ENCODE assay signal across 9 cellular contexts in the genomic region with DNA sequence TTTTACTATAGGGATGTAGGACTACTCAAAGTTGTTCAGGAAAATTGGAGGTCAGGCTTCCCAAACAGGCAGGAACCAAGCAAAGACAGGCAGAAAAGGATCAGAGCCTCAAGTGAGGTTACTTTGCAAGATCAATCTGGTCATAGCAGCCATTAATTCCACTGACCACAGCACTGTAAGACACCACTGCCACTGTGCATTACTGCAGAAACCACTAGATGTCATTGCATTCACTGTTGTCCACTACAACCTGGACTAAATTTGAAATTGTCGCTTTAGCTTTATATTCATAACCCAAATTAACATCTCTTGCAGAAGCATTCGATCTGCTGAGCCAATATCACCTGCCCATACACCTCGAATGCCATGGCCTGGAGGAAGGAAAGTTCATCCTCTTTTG.
A peak's percentile ranks its signal among the peaks of the same experiment; 100 is the strongest.
DNase-seq lines count a peak whose midpoint lies in the region; ATAC-seq and TF ChIP-seq lines count a peak whose summit lies in the region.
"Had no signal": no experiment of that assay in that cellular context is flagged by ENCODE, and none has a peak within 500 bp of the region (broad histone marks: within the 10 kb centered on the region; RNA-seq: fewer than 3 reads in every experiment).

No MANE protein-coding gene starts in this region.

- H3K9me3 ChIP-seq in body of pancreas, result no peaks in the 10 kb centered on the region
- peaks cover 3% of the 10 kb centered on the region for H3K9me3 ChIP-seq in osteoblast (ENCODE audit: low read depth, low read length)
- H3K9me3 ChIP-seq in lower lobe of right lung, result no peaks in the 10 kb centered on the region

- TF ChIP-seq CTCF in GM13977 (IDR thresholded peaks at IDR 0.05; ENCODE audit: extremely low read depth, insufficient read depth, missing control alignments), result peak; percentile 34
- peak in 4 of 7 experiments; percentile 27 to 44 (median 30) for TF ChIP-seq CTCF in body of pancreas (IDR thresholded peaks at IDR 0.05)
- TF ChIP-seq CTCF in osteoblast (IDR thresholded peaks at IDR 0.05; ENCODE audit: extremely low read depth, low read depth, low read length), result no peak
- TF ChIP-seq CTCF in lower lobe of right lung (IDR thresholded peaks at IDR 0.05), result no peak

- DNase-seq in GM13977 (ENCODE audit: low spot score), result no peak
- peak; percentile 23 for DNase-seq in HT1080 (ENCODE audit: low read depth)
- DNase-seq in body of pancreas, result peak in 2 of 4 donors; percentile 4 to 12
- DNase-seq in osteoblast (ENCODE audit: insufficient read length, low spot score, missing footprints), result peak; percentile 13
- DNase-seq in lower lobe of right lung, result no peak
- DNase-seq: activated T-cell treated with anti-CD3 and anti-CD28 coated beads, Interleukin-2, amount 50 U/mL, for 48 hours had no signal

- H4K20me1 ChIP-seq in osteoblast (ENCODE audit: insufficient read depth, low read length), result no peaks in the 10 kb centered on the region

- H3K4me3 ChIP-seq in body of pancreas (no peak overlapping the region), osteoblast (ENCODE audit: insufficient read depth, low read length) (no peak overlapping the region), lower lobe of right lung (no peak overlapping the region)
- H3K4me3 ChIP-seq: SK-N-MC had no signal

- H3K4me2 ChIP-seq in osteoblast (ENCODE audit: insufficient read depth, low read length), result no peak overlapping the region

- H3K27me3 ChIP-seq in body of pancreas (no peaks in the 10 kb centered on the region), osteoblast (ENCODE audit: insufficient read depth, low read length) (no peaks in the 10 kb centered on the region), lower lobe of right lung (ENCODE audit: low read depth) (no peaks in the 10 kb centered on the region)

- intact Hi-C loops in body of pancreas (cut with DNase I) (no loop called here), lower lobe of right lung (cut with DNase I) (no loop called here)

- no peaks in the 10 kb centered on the region for H3K79me2 ChIP-seq in osteoblast (ENCODE audit: insufficient read depth, low read length)

- no peak for TF ChIP-seq POLR2A in body of pancreas (IDR thresholded peaks at IDR 0.05)

- no peak overlapping the region for H3K27ac ChIP-seq in body of pancreas
- no peak overlapping the region for H3K27ac ChIP-seq in osteoblast (ENCODE audit: low read depth, low read length)
- no peak overlapping the region for H3K27ac ChIP-seq in lower lobe of right lung
- H3K27ac ChIP-seq: SK-N-MC had no signal

- in situ Hi-C loops in GM13977 (cut with MboI; ENCODE audit: low pct_unique_long_range_greater_than_20kb, low sequenced_read_pairs, unreplicated experiment), result no loop called here

- H3K36me3 ChIP-seq in body of pancreas (replicated peaks in 1 of 2; ENCODE audit: insufficient read depth in 1 of 2, low read depth in 2 of 2), result no peaks in the 10 kb centered on the region
- H3K36me3 ChIP-seq in osteoblast (ENCODE audit: insufficient read depth, low read length), result no peaks in the 10 kb centered on the region
- H3K36me3 ChIP-seq in lower lobe of right lung, result no peaks in the 10 kb centered on the region

- H2AFZ ChIP-seq in osteoblast (ENCODE audit: low read length), result no peak overlapping the region

- WGBS in body of pancreas, 2 donors, result 14 to 32% methylated on average over 3 of the region's 3 CpGs

- ATAC-seq in body of pancreas, result no peak
- no peak for ATAC-seq in lower lobe of right lung
- ATAC-seq in GM21717 (IDR thresholded peaks at IDR 0.05; ENCODE audit: unreplicated experiment), result no peak
- no peak for ATAC-seq in GM19463 (IDR thresholded peaks at IDR 0.05; ENCODE audit: unreplicated experiment)

- H3K4me1 ChIP-seq in body of pancreas, result no peaks in the 10 kb centered on the region
- H3K4me1 ChIP-seq in osteoblast (ENCODE audit: insufficient read depth, low read length), result no peaks in the 10 kb centered on the region
- H3K4me1 ChIP-seq in lower lobe of right lung, result no peaks in the 10 kb centered on the region

Comparison
In these comparisons a context has a peak if more than half of its experiments do, and no peak if none do; other contexts are left out.
1. DNase-seq: peak in HT1080 (single experiment) and osteoblast (single experiment); none in GM13977 (single experiment) and lower lobe of right lung (single experiment).
2. CTCF ChIP-seq: peak in GM13977 (single experiment) and body of pancreas (4 of 7); none in osteoblast (single experiment) and lower lobe of right lung (single experiment).